In genomic region chr3:145623349-145623748, GRCh38 we compare ENCODE assay signal across 23 cellular contexts.
DNase-seq lines count a peak whose midpoint lies in the region; ATAC-seq, FAIRE-seq and TF ChIP-seq lines count a peak whose summit lies in the region.
"Had no signal": no experiment of that assay in that cellular context is flagged by ENCODE, and none has a peak within 500 bp of the region (broad histone marks: within the 10 kb centered on the region; RNA-seq: fewer than 3 reads in every experiment).

No MANE protein-coding gene starts in this region.

- intact Hi-C loops in endothelial cell of umbilical vein (cut with micrococcal nuclease): no loop called here

- H2AFZ ChIP-seq in endothelial cell of umbilical vein (ENCODE audit: low read depth, low read length) (no peak overlapping the region), smooth muscle cell (ENCODE audit: low read depth) (no peak overlapping the region)

- H3K9me3 ChIP-seq in endothelial cell of umbilical vein (replicated peaks; ENCODE audit: control insufficient read depth, insufficient read depth, low read length) (no peaks in the 10 kb centered on the region), smooth muscle cell (replicated peaks; ENCODE audit: low read depth) (no peaks in the 10 kb centered on the region)
- H3K9me3 ChIP-seq: MG63, SJCRH30 had no signal

- no peaks in the 10 kb centered on the region for H3K9me1 ChIP-seq in endothelial cell of umbilical vein (replicated peaks; ENCODE audit: control insufficient read depth, extremely low read depth, insufficient read depth, low read length)

- POLR2A ChIA-PET in endothelial cell of umbilical vein (lab: Charles Lee): no interaction called here

- H3K36me3 ChIP-seq in endothelial cell of umbilical vein (ENCODE audit: control insufficient read depth in 2 of 2, extremely low read depth in 1 of 2, insufficient read depth in 2 of 2, low read length in 2 of 2) (no peaks in the 10 kb centered on the region), smooth muscle cell (ENCODE audit: low read depth) (no peaks in the 10 kb centered on the region)
- H3K36me3 ChIP-seq: MG63, SJCRH30 had no signal

- H3K4me1 ChIP-seq in endothelial cell of umbilical vein (ENCODE audit: control insufficient read depth, extremely low read depth, insufficient read depth, low read length) (no peaks in the 10 kb centered on the region), smooth muscle cell (ENCODE audit: low read depth) (no peaks in the 10 kb centered on the region)
- H3K4me1 ChIP-seq: SJCRH30 had no signal

- H4K20me1 ChIP-seq in endothelial cell of umbilical vein (replicated peaks; ENCODE audit: control insufficient read depth, extremely low read depth, insufficient read depth, low read length): no peaks in the 10 kb centered on the region
- no peaks in the 10 kb centered on the region for H4K20me1 ChIP-seq in smooth muscle cell (ENCODE audit: low read depth)

- no TSS peak for BruUV-seq in endothelial cell of umbilical vein (replicated peaks; lab: Mats Ljungman, UMichigan)

- H3K4me2 ChIP-seq in endothelial cell of umbilical vein (ENCODE audit: insufficient read depth, low read length): no peak overlapping the region
- no peak overlapping the region for H3K4me2 ChIP-seq in smooth muscle cell

- FAIRE-seq in endothelial cell of umbilical vein (lab: Jason Lieb, UNC): no peak
- FAIRE-seq: A204.1, H54, RCC 7860 had no signal

- H3F3A ChIP-seq in smooth muscle cell (ENCODE audit: low read depth): no peaks in the 10 kb centered on the region

- no peak for TF ChIP-seq POLR2A in endothelial cell of umbilical vein (IDR thresholded peaks at IDR 0.05; ENCODE audit: low read depth, low read length)

- H3K27me3 ChIP-seq in endothelial cell of umbilical vein (ENCODE audit: control insufficient read depth in 2 of 2, insufficient read depth in 2 of 2, low read length in 2 of 2) (no peaks in the 10 kb centered on the region), smooth muscle cell (ENCODE audit: low read depth) (no peaks in the 10 kb centered on the region)
- H3K27me3 ChIP-seq: MG63, SJCRH30 had no signal

- H3K79me2 ChIP-seq in endothelial cell of umbilical vein (ENCODE audit: control insufficient read depth, insufficient read depth, low read length): no peaks in the 10 kb centered on the region
- no peaks in the 10 kb centered on the region for H3K79me2 ChIP-seq in smooth muscle cell (ENCODE audit: low read depth)

- H3K9ac ChIP-seq in endothelial cell of umbilical vein (replicated peaks; ENCODE audit: extremely low read depth, insufficient read depth, low read length) (no peak overlapping the region), smooth muscle cell (ENCODE audit: low read depth) (no peak overlapping the region)

- no peak for ATAC-seq in HG02571 (IDR thresholded peaks at IDR 0.05; ENCODE audit: unreplicated experiment)
- no peak for ATAC-seq in HG02588 (IDR thresholded peaks at IDR 0.05; ENCODE audit: unreplicated experiment)

- dilution Hi-C loops in endothelial cell of umbilical vein (cut with MboI; ENCODE audit: extremely low pct_ligation_motif_present, low sequenced_read_pairs): no loop called here

- CTCF ChIA-PET in endothelial cell of umbilical vein (lab: Charles Lee): interaction anchor here (0.7 kb wide), 1 partner anchor 14 kb away, joined by 3 read pairs; no protein-coding TSS in a partner anchor

- no peak overlapping the region for H3K4me3 ChIP-seq in endothelial cell of umbilical vein (replicated peaks in 1 of 3; ENCODE audit: insufficient read depth in 1 of 3, low read depth in 1 of 3, low read length in 3 of 3)
- H3K4me3 ChIP-seq in foreskin fibroblast (ENCODE audit: low read depth in 1 of 2, low read length in 2 of 2): no peak overlapping the region
- H3K4me3 ChIP-seq in smooth muscle cell: no peak overlapping the region
- H3K4me3 ChIP-seq: MG63, SJCRH30 had no signal

- no peak overlapping the region for H3K27ac ChIP-seq in endothelial cell of umbilical vein (ENCODE audit: insufficient read depth, low read depth, low read length)
- H3K27ac ChIP-seq in smooth muscle cell (ENCODE audit: low read depth): no peak overlapping the region
- H3K27ac ChIP-seq: C4-2B, SJCRH30 had no signal

- peak; percentile 36 for DNase-seq in HCEC 1CT
- DNase-seq in LHCN-M2 (ENCODE audit: low read depth): peak; percentile 4
- peak; percentile 17 for DNase-seq in endothelial cell of umbilical vein (ENCODE audit: low read depth, low spot score)
- peak; percentile 16 to 37 for DNase-seq in foreskin fibroblast
- DNase-seq in smooth muscle cell (lab: John Stamatoyannopoulos, UW; ENCODE audit: unreplicated experiment): no peak
- DNase-seq: Calu3; CD8-positive, alpha-beta memory T cell; DMS153; GF-D8; HFFc6; Karpas-422; MG63; NCI-H1417; NCI-H1694 treated with DMSO at 0.1 percent for 48 hours; NCI-H446; NCI-H526; SJCRH30 had no signal

- TF ChIP-seq CTCF in endothelial cell of umbilical vein (IDR thresholded peaks at IDR 0.05; ENCODE audit: extremely low read depth in 1 of 2, insufficient read depth in 1 of 2, low read depth in 1 of 2, low read length in 2 of 2) (no peak), foreskin fibroblast (IDR thresholded peaks at IDR 0.05; ENCODE audit: low read depth, low read length) (no peak), smooth muscle cell (IDR thresholded peaks at IDR 0.05; ENCODE audit: borderline replicate concordance, insufficient read depth, poor library complexity, severe bottlenecking) (no peak)

TF ChIP-seq in endothelial cell of umbilical vein, 7 proteins besides CTCF, POLR2A, EP300 and RAD21:
- no peak for TF ChIP-seq FOS (IDR thresholded peaks at IDR 0.05; ENCODE audit: borderline replicate concordance, insufficient read depth, low read length)
- no peak for TF ChIP-seq JUN (IDR thresholded peaks at IDR 0.05; ENCODE audit: borderline replicate concordance, insufficient read depth, insufficient read length, low read depth)
- no peak for TF ChIP-seq MAX (IDR thresholded peaks at IDR 0.05; ENCODE audit: insufficient read depth, insufficient read length)
- TF ChIP-seq POLR2AphosphoS5 (IDR thresholded peaks at IDR 0.05; ENCODE audit: insufficient read depth, low read depth, low read length): no peak
- no peak for TF ChIP-seq EZH2 (IDR thresholded peaks at IDR 0.05; ENCODE audit: borderline replicate concordance, low read depth, low read length, severe bottlenecking)
- no peak for TF ChIP-seq GATA2 (IDR thresholded peaks at IDR 0.05; ENCODE audit: insufficient read depth, insufficient read length, low read depth, low read length)
- no peak for TF ChIP-seq MYC (IDR thresholded peaks at IDR 0.05; ENCODE audit: low read depth, low read length)
